9 cellular contexts compared by ENCODE assay signal in genomic region chr2:15058015-15058414, GRCh38.
DNase-seq lines count a peak whose midpoint lies in the region; ATAC-seq and TF ChIP-seq lines count a peak whose summit lies in the region.
"Had no signal": no experiment of that assay in that cellular context is flagged by ENCODE, and none has a peak within 500 bp of the region (broad histone marks: within the 10 kb centered on the region; RNA-seq: fewer than 3 reads in every experiment).

No MANE protein-coding gene starts in this region.

- no peaks in the 10 kb centered on the region for H3K4me1 Mint-ChIP-seq in activated T-helper 17 cell treated with anti-CD3 and anti-CD28 coated beads, Interleukin-2, amount 50 U/mL, for 72 hours

- H3K4me1 ChIP-seq in left ventricle myocardium inferior (no peaks in the 10 kb centered on the region), suprapubic skin (no peaks in the 10 kb centered on the region)

- TF ChIP-seq POLR2A in suprapubic skin (IDR thresholded peaks at IDR 0.05): no peak

- TF ChIP-seq EP300 in suprapubic skin (IDR thresholded peaks at IDR 0.05): no peak

- H3K27ac ChIP-seq in left ventricle myocardium inferior (replicated peaks): no peak overlapping the region
- H3K27ac ChIP-seq in suprapubic skin: no peak overlapping the region

- intact Hi-C loops in left ventricle myocardium inferior (cut with micrococcal nuclease) (no loop called here), Right ventricle myocardium inferior (cut with DNase I) (no loop called here)

- 61% methylated on average over 5 of the region's 5 CpGs for WGBS in suprapubic skin

- ATAC-seq in Right ventricle myocardium inferior: no peak
- peak; percentile 81 for ATAC-seq in HG03103 (IDR thresholded peaks at IDR 0.05; ENCODE audit: low read depth, unreplicated experiment)
- peak; percentile 40 for ATAC-seq in activated T-helper 17 cell treated with anti-CD3 and anti-CD28 coated beads, Interleukin-2, amount 50 U/mL, for 72 hours (replicated peaks)
- peak; percentile 36 for ATAC-seq in stimulated activated naive CD8-positive, alpha-beta T cell treated with anti-CD3 and anti-CD28 coated beads, Interleukin-15, Interleukin-2, amounts not matched to agents 100 U/mL and 50 U/mL, for 24 hours
- ATAC-seq: right cardiac atrium had no signal

- H3K36me3 ChIP-seq in left ventricle myocardium inferior (no peaks in the 10 kb centered on the region), suprapubic skin (no peaks in the 10 kb centered on the region)

- H3K4me3 Mint-ChIP-seq in activated T-helper 17 cell treated with anti-CD3 and anti-CD28 coated beads, Interleukin-2, amount 50 U/mL, for 72 hours: no peak overlapping the region

- no peak overlapping the region for H3K27ac Mint-ChIP-seq in activated T-helper 17 cell treated with anti-CD3 and anti-CD28 coated beads, Interleukin-2, amount 50 U/mL, for 72 hours

- peak; percentile 21 for TF ChIP-seq CTCF in left ventricle myocardium inferior (IDR thresholded peaks at IDR 0.05; ENCODE audit: borderline replicate concordance)
- no peak for TF ChIP-seq CTCF in suprapubic skin (IDR thresholded peaks at IDR 0.05)

- H3K9me3 ChIP-seq in left ventricle myocardium inferior (replicated peaks): no peaks in the 10 kb centered on the region
- no peaks in the 10 kb centered on the region for H3K9me3 ChIP-seq in suprapubic skin

- no peak overlapping the region for H3K4me3 ChIP-seq in left ventricle myocardium inferior
- H3K4me3 ChIP-seq in suprapubic skin: no peak overlapping the region

- H3K27me3 Mint-ChIP-seq in activated T-helper 17 cell treated with anti-CD3 and anti-CD28 coated beads, Interleukin-2, amount 50 U/mL, for 72 hours: peaks cover 32% of the 10 kb centered on the region

- DNase-seq in left ventricle myocardium inferior (no peak), Right ventricle myocardium inferior (ENCODE audit: missing footprints) (no peak), suprapubic skin (ENCODE audit: low spot score in 2 of 2) (no peak), NCI-H1105 treated with DMSO at 0.1 percent for 48 hours (lab: John Stamatoyannopoulos, UW) (no peak), GM03348 (ENCODE audit: low spot score) (no peak)
- peak; percentile 18 for DNase-seq in stimulated activated naive CD8-positive, alpha-beta T cell treated with anti-CD3 and anti-CD28 coated beads, Interleukin-15, Interleukin-2, amounts not matched to agents 100 U/mL and 50 U/mL, for 24 hours
- DNase-seq: right cardiac atrium had no signal

- peaks cover 5% of the 10 kb centered on the region for H3K27me3 ChIP-seq in left ventricle myocardium inferior (ENCODE audit: low read depth)
- no peaks in the 10 kb centered on the region for H3K27me3 ChIP-seq in suprapubic skin

- H3K36me3 Mint-ChIP-seq in activated T-helper 17 cell treated with anti-CD3 and anti-CD28 coated beads, Interleukin-2, amount 50 U/mL, for 72 hours (ENCODE audit: low read depth): no peaks in the 10 kb centered on the region

- H3K9me3 Mint-ChIP-seq in activated T-helper 17 cell treated with anti-CD3 and anti-CD28 coated beads, Interleukin-2, amount 50 U/mL, for 72 hours: peaks cover 4% of the 10 kb centered on the region
